In genomic region chr11:72985645-72986044, GRCh38 we compare ENCODE assay signal across 19 cellular contexts.
DNase-seq lines count a peak whose midpoint lies in the region; ATAC-seq and TF ChIP-seq lines count a peak whose summit lies in the region.
"Had no signal": no experiment of that assay in that cellular context is flagged by ENCODE, and none has a peak within 500 bp of the region (broad histone marks: within the 10 kb centered on the region; RNA-seq: fewer than 3 reads in every experiment).

No MANE protein-coding gene starts in this region.

- H4K5ac ChIP-seq in H9 (ENCODE audit: insufficient read length, low read depth, low read length) = no peak overlapping the region

- H3K27me3 ChIP-seq in H9 (ENCODE audit: insufficient read depth, low read length) = no peaks in the 10 kb centered on the region
- no peaks in the 10 kb centered on the region for H3K27me3 ChIP-seq in endodermal cell (ENCODE audit: control insufficient read depth, insufficient read depth, low read length, poor library complexity, severe bottlenecking)
- H3K27me3 ChIP-seq: BE2C, gastroesophageal sphincter had no signal

- no peak overlapping the region for H2AFZ ChIP-seq in H9 (ENCODE audit: low read length)

- H3K4me1 ChIP-seq in H9 (ENCODE audit: insufficient read depth, low read length) (no peaks in the 10 kb centered on the region), endodermal cell (ENCODE audit: control insufficient read depth, insufficient read depth, low read length) (peaks cover 10% of the 10 kb centered on the region)
- H3K4me1 ChIP-seq: BE2C had no signal

- no peak overlapping the region for H2BK15ac ChIP-seq in H9 (ENCODE audit: low read depth, low read length)

- H4K91ac ChIP-seq in H9 (ENCODE audit: insufficient read length, low read depth, low read length) = no peak overlapping the region

- no peaks in the 10 kb centered on the region for H4K20me1 ChIP-seq in H9 (ENCODE audit: control insufficient read depth, insufficient read depth, insufficient read length)

- no peak for TF ChIP-seq CTCF in H9 (conservative IDR thresholded peaks at IDR 0.05)
- TF ChIP-seq CTCF in endodermal cell (conservative IDR thresholded peaks at IDR 0.05) = no peak

- H2BK120ac ChIP-seq in H9 (ENCODE audit: low read depth, low read length, poor library complexity, severe bottlenecking) = no peak overlapping the region

- intact Hi-C loops in posterior vena cava (cut with DNase I) = no loop called here

- H3K36me3 Mint-ChIP-seq in H9 (ENCODE audit: insufficient read depth in 1 of 3, low read depth in 3 of 3) (peaks cover 0 to 3% (median 0%) of the 10 kb centered on the region in 3 experiments; a peak in 1 of 7 replicates), endodermal cell (ENCODE audit: low read depth) (peaks cover 3% of the 10 kb centered on the region), naive B cell (peaks cover 19 to 27% of the 10 kb centered on the region in 2 donors)

- H3K18ac ChIP-seq in H9 (ENCODE audit: insufficient read length, low read depth, low read length) = no peak overlapping the region

- H2AK5ac ChIP-seq in H9 (ENCODE audit: insufficient read length, low read length) = no peak overlapping the region

- DNase-seq in H9 (no peak), NCI-H748 treated with DMSO at 0.1 percent for 48 hours (lab: John Stamatoyannopoulos, UW) (peak; percentile 6), endodermal cell (no peak), naive B cell (no peak), posterior vena cava (ENCODE audit: low spot score) (no peak)
- DNase-seq in stimulated activated naive CD4-positive, alpha-beta T cell (lab: John Stamatoyannopoulos, UW) = no peak
- no peak for DNase-seq in stimulated activated CD4-positive, alpha-beta T cell treated with anti-CD3 and anti-CD28 coated beads, Interleukin-1b, Interleukin-23, amount 100 ng/mL, for 48 hours
- DNase-seq: activated CD4-positive, alpha-beta T cell treated with anti-CD3 and anti-CD28 coated beads for 4 hours; activated T-cell treated with anti-CD3 and anti-CD28 coated beads, Interleukin-2, amount 50 U/mL, for 72 hours; aorta; BE2C; EL; NCI-H526 treated with DMSO at 0.1 percent for 48 hours; stimulated activated CD4-positive, alpha-beta T cell treated with anti-CD3 and anti-CD28 coated beads, Interleukin-2, amount 100 ng/mL, for 24 hours had no signal

- H2BK20ac ChIP-seq in H9 (ENCODE audit: low read depth, low read length, poor library complexity, severe bottlenecking) = no peak overlapping the region

- no peak overlapping the region for H3K23ac ChIP-seq in H9 (ENCODE audit: insufficient read length, low read depth, low read length)

- no peak for ATAC-seq in naive B cell (ENCODE audit: low read depth in 2 of 2)
- ATAC-seq in GM18511 (IDR thresholded peaks at IDR 0.05; ENCODE audit: unreplicated experiment) = no peak
- ATAC-seq: activated T-cell treated with anti-CD3 and anti-CD28 coated beads, Interleukin-2, amount 50 U/mL, for 72 hours; gastroesophageal sphincter; GM12878 had no signal

- H3K9me3 ChIP-seq in H9 (ENCODE audit: control insufficient read depth, low read depth, low read length) (no peaks in the 10 kb centered on the region), endodermal cell (ENCODE audit: control insufficient read depth, low read length) (no peaks in the 10 kb centered on the region)
- H3K9me3 ChIP-seq: BE2C, gastroesophageal sphincter had no signal

- H3K4me3 ChIP-seq in endodermal cell (ENCODE audit: low read length) = peak overlapping the region; percentile 13
- H3K4me3 ChIP-seq: gastroesophageal sphincter, GM12878 had no signal

- H3K23me2 ChIP-seq in H9 (ENCODE audit: insufficient read length, low read depth, low read length, poor library complexity, severe bottlenecking) = no peaks in the 10 kb centered on the region

- no peak overlapping the region for H3K14ac ChIP-seq in H9 (ENCODE audit: insufficient read depth, low read length)

- H2BK5ac ChIP-seq in H9 (ENCODE audit: insufficient read length, low read length) = no peak overlapping the region

- no peak overlapping the region for H3K4ac ChIP-seq in H9 (ENCODE audit: low read depth, low read length)

- H3K27ac Mint-ChIP-seq in H9 (peak overlapping the region in 2 of 3 experiments; percentile 62 to 88; a peak in 4 of 7 replicates), endodermal cell (no peak overlapping the region), naive B cell (peak overlapping the region; percentile 37 to 85 (median 82))
- H3K27ac Mint-ChIP-seq: activated T-cell treated with anti-CD3 and anti-CD28 coated beads, Interleukin-2, amount 50 U/mL, for 72 hours; T-helper 2 cell treated with Interferon-gamma antibody and Interleukin-4, amounts not matched to agents 5 μg/mL and 100 μg/mL, for 36 hours had no signal

- H3K56ac ChIP-seq in H9 (ENCODE audit: insufficient read length, low read depth, low read length) = no peak overlapping the region

- H3K4me3 Mint-ChIP-seq in H9 = no peak overlapping the region
- H3K4me3 Mint-ChIP-seq in endodermal cell = no peak overlapping the region
- no peak overlapping the region for H3K4me3 Mint-ChIP-seq in naive B cell
- H3K4me3 Mint-ChIP-seq: activated T-cell treated with anti-CD3 and anti-CD28 coated beads, Interleukin-2, amount 50 U/mL, for 72 hours; T-helper 2 cell treated with Interferon-gamma antibody and Interleukin-4, amounts not matched to agents 5 μg/mL and 100 μg/mL, for 36 hours had no signal

- H3K4me2 ChIP-seq in H9 (ENCODE audit: insufficient read depth, insufficient read length, low read length) = no peak overlapping the region

- H3K9ac ChIP-seq in H9 (ENCODE audit: extremely low read depth, insufficient read length, low read length) = no peak overlapping the region
- no peak overlapping the region for H3K9ac ChIP-seq in endodermal cell (ENCODE audit: extremely low read depth, low read length, poor library complexity, severe bottlenecking)

- H3K79me1 ChIP-seq in H9 (ENCODE audit: insufficient read depth, low read depth, low read length, poor library complexity, severe bottlenecking) = no peaks in the 10 kb centered on the region

- H3K27me3 Mint-ChIP-seq in H9 (ENCODE audit: low read depth) = no peaks in the 10 kb centered on the region
- peaks cover 3% of the 10 kb centered on the region for H3K27me3 Mint-ChIP-seq in endodermal cell (ENCODE audit: insufficient read depth)
- H3K27me3 Mint-ChIP-seq in naive B cell = no peaks in the 10 kb centered on the region

- H3K4me1 Mint-ChIP-seq in H9 (peaks cover 13 to 17% of the 10 kb centered on the region in 2 experiments), endodermal cell (peaks cover 16% of the 10 kb centered on the region), naive B cell (peaks cover 47 to 63% (median 51%) of the 10 kb centered on the region in 3 donors)

- no peaks in the 10 kb centered on the region for H3K9me3 Mint-ChIP-seq in H9
- H3K9me3 Mint-ChIP-seq in endodermal cell = no peaks in the 10 kb centered on the region
- H3K9me3 Mint-ChIP-seq in naive B cell = no peaks in the 10 kb centered on the region
- H3K9me3 Mint-ChIP-seq: activated T-cell treated with anti-CD3 and anti-CD28 coated beads, Interleukin-2, amount 50 U/mL, for 72 hours; T-helper 2 cell treated with Interferon-gamma antibody and Interleukin-4, amounts not matched to agents 5 μg/mL and 100 μg/mL, for 36 hours had no signal

- no peak overlapping the region for H4K8ac ChIP-seq in H9 (replicated peaks; ENCODE audit: insufficient read length, low read depth, low read length)

- H3T11ph ChIP-seq in H9 (ENCODE audit: low read length) = no peak overlapping the region

- no peaks in the 10 kb centered on the region for H3K36me3 ChIP-seq in endodermal cell (ENCODE audit: control insufficient read depth, insufficient read depth, low read length)
- H3K36me3 ChIP-seq: BE2C had no signal

- no peak overlapping the region for H2BK12ac ChIP-seq in H9 (ENCODE audit: insufficient read length, low read depth, low read length)

- no peak overlapping the region for H3K27ac ChIP-seq in H9 (ENCODE audit: insufficient read length, low read depth, low read length)
- H3K27ac ChIP-seq in endodermal cell (ENCODE audit: low read depth, low read length) = no peak overlapping the region
- H3K27ac ChIP-seq: gastroesophageal sphincter, RWPE1 had no signal

- no peaks in the 10 kb centered on the region for H3K79me2 ChIP-seq in H9 (ENCODE audit: insufficient read depth, low read length)
